In genomic region chr21:36022704-36023103, GRCh38 we compare ENCODE assay signal across 19 cellular contexts.
"Had no signal": no experiment of that assay in that cellular context is flagged by ENCODE, and none has a peak within 500 bp of the region (broad histone marks: within the 10 kb centered on the region; RNA-seq: fewer than 3 reads in every experiment).

No MANE protein-coding gene starts in this region.

- H3K9me3 Mint-ChIP-seq: T-helper 2 cell treated with Interferon-gamma antibody and Interleukin-4, amounts not matched to agents 5 μg/mL and 100 μg/mL, for 36 hours had no signal

- H3K4me3 Mint-ChIP-seq: activated CD4-positive, alpha-beta T cell treated with anti-CD3 and anti-CD28 coated beads, Interleukin-2, amount 10 ng/mL, durations not matched to agents 7 days and 5 days; central memory CD8-positive, alpha-beta T cell; naive thymus-derived CD8-positive, alpha-beta T cell; stimulated activated naive B cell treated with anti-CD40 and anti-IgM and Interleukin-4, amounts not matched to agents 10 μg/mL and 1 μg/mL and 100 μg/mL, for 72 hours; T-helper 2 cell treated with Interferon-gamma antibody and Interleukin-4, amounts not matched to agents 5 μg/mL and 100 μg/mL, for 36 hours had no signal

- H3K36me3 ChIP-seq: gastrocnemius medialis, heart right ventricle, tibial artery, vagina had no signal

- H3K4me1 Mint-ChIP-seq: activated CD4-positive, alpha-beta T cell treated with anti-CD3 and anti-CD28 coated beads, Interleukin-2, amount 10 ng/mL, durations not matched to agents 7 days and 5 days; central memory CD8-positive, alpha-beta T cell had no signal

- H3K9me3 ChIP-seq: body of pancreas, gastrocnemius medialis, heart right ventricle, tibial artery, vagina had no signal

- H3K4me3 ChIP-seq: body of pancreas, gastrocnemius medialis, heart right ventricle, tibial artery, vagina had no signal

- H3K27ac Mint-ChIP-seq: activated CD4-positive, alpha-beta T cell treated with anti-CD3 and anti-CD28 coated beads, Interleukin-2, amount 10 ng/mL, durations not matched to agents 7 days and 5 days; stimulated activated naive B cell treated with anti-CD40 and anti-IgM and Interleukin-4, amounts not matched to agents 10 μg/mL and 1 μg/mL and 100 μg/mL, for 72 hours; T-helper 2 cell treated with Interferon-gamma antibody and Interleukin-4, amounts not matched to agents 5 μg/mL and 100 μg/mL, for 36 hours had no signal

- H3K27ac ChIP-seq: body of pancreas, gastrocnemius medialis, tibial artery had no signal

- H3K4me1 ChIP-seq: body of pancreas, gastrocnemius medialis, tibial artery had no signal

- H3K36me3 Mint-ChIP-seq: stimulated activated naive B cell treated with anti-CD40 and anti-IgM and Interleukin-4, amounts not matched to agents 10 μg/mL and 1 μg/mL and 100 μg/mL, for 72 hours had no signal

- H3K27me3 ChIP-seq: body of pancreas, gastrocnemius medialis, vagina had no signal

- H3K27me3 Mint-ChIP-seq: activated CD4-positive, alpha-beta T cell treated with anti-CD3 and anti-CD28 coated beads, Interleukin-2, amount 10 ng/mL, durations not matched to agents 7 days and 5 days; stimulated activated naive B cell treated with anti-CD40 and anti-IgM and Interleukin-4, amounts not matched to agents 10 μg/mL and 1 μg/mL and 100 μg/mL, for 72 hours had no signal

- DNase-seq: activated CD4-positive, alpha-beta T cell treated with anti-CD3 and anti-CD28 coated beads, Interleukin-2, amount 10 ng/mL, durations not matched to agents 7 days and 5 days; activated CD8-positive, alpha-beta memory T cell treated with anti-CD3 and anti-CD28 coated beads for 24 hours; activated naive CD4-positive, alpha-beta T cell; amygdala; body of pancreas; cortex of kidney; effector CD4-positive, alpha-beta T cell; gastrocnemius medialis; heart right ventricle; naive thymus-derived CD8-positive, alpha-beta T cell; posterior cingulate gyrus; stimulated activated CD4-positive, alpha-beta T cell treated with anti-CD3 and anti-CD28 coated beads, Interleukin-15, amount 100 ng/mL, for 24 hours; stimulated activated CD4-positive, alpha-beta T cell treated with anti-CD3 and anti-CD28 coated beads, Interleukin-4, amount 100 ng/mL, for 1 hour; stimulated activated naive B cell treated with anti-CD40 and anti-IgM and Interleukin-4, amounts not matched to agents 10 μg/mL and 1 μg/mL and 100 μg/mL, for 72 hours; SW 1271; tibial artery had no signal
